In genomic region chr16:10402975-10403374, GRCh38 we compare ENCODE assay signal across 2 cellular contexts.
TF ChIP-seq lines count a peak whose summit lies in the region.

No MANE protein-coding gene starts in this region.

TF ChIP-seq in HepG2, 621 proteins besides CTCF, POLR2A, EP300 and RAD21 (continues in another document):
- no peak for TF ChIP-seq NFYB (CRISPR knock-in tag; IDR thresholded peaks at IDR 0.05)
- TF ChIP-seq KDM4B (CRISPR knock-in tag; IDR thresholded peaks at IDR 0.05), result no peak
- TF ChIP-seq ZFP91 (CRISPR knock-in tag; IDR thresholded peaks at IDR 0.05; ENCODE audit: borderline replicate concordance), result no peak
- peak; percentile 5; the same call in 1 of the 2 replicates for TF ChIP-seq HOMEZ (CRISPR knock-in tag; IDR thresholded peaks at IDR 0.05; ENCODE audit: low read depth)
- no peak for TF ChIP-seq REST (IDR thresholded peaks at IDR 0.05; ENCODE audit: borderline replicate concordance in 1 of 2, low read depth in 1 of 2, low read length in 2 of 2)
- TF ChIP-seq GABPB1 (CRISPR knock-in tag; IDR thresholded peaks at IDR 0.05), result no peak
- 0 out of 2 replicates have a peak, but pooled peaks have one; percentile 34 for TF ChIP-seq POGZ (CRISPR knock-in tag; IDR thresholded peaks at IDR 0.05)
- TF ChIP-seq ZNF382 (CRISPR knock-in tag; IDR thresholded peaks at IDR 0.05; ENCODE audit: borderline replicate concordance), result no peak
- peak; percentile 90 for TF ChIP-seq ZNF574 (CRISPR knock-in tag; IDR thresholded peaks at IDR 0.05)
- TF ChIP-seq ZNF12 (CRISPR knock-in tag; IDR thresholded peaks at IDR 0.05), result no peak
- no peak for TF ChIP-seq ZBTB26 (CRISPR knock-in tag; IDR thresholded peaks at IDR 0.05; ENCODE audit: borderline replicate concordance)
- TF ChIP-seq ZNF615 (CRISPR knock-in tag; IDR thresholded peaks at IDR 0.05; ENCODE audit: borderline replicate concordance), result no peak
- no peak for TF ChIP-seq KDM5A (IDR thresholded peaks at IDR 0.05; ENCODE audit: borderline replicate concordance, low read length)
- no peak for TF ChIP-seq NFIB (CRISPR knock-in tag; IDR thresholded peaks at IDR 0.05; ENCODE audit: borderline replicate concordance)
- peak; percentile 61; the same call in 1 of the 2 replicates for TF ChIP-seq ZMYM4 (CRISPR knock-in tag; IDR thresholded peaks at IDR 0.05)

TF ChIP-seq in K562, 482 proteins besides CTCF, POLR2A, EP300 and RAD21:
- TF ChIP-seq ZNF57 (CRISPR knock-in tag; IDR thresholded peaks at IDR 0.05) (no peak), ZNF717 (CRISPR knock-in tag; IDR thresholded peaks at IDR 0.05) (no peak), SMAD2 (IDR thresholded peaks at IDR 0.05; ENCODE audit: low read depth, low read length) (no peak), ZNF609 (CRISPR knock-in tag; IDR thresholded peaks at IDR 0.05; ENCODE audit: borderline replicate concordance) (no peak), PTTG1 (tag; IDR thresholded peaks at IDR 0.05; ENCODE audit: low read depth) (no peak), SAP30 (IDR thresholded peaks at IDR 0.05; ENCODE audit: borderline replicate concordance, insufficient read depth, low read depth, low read length, poor library complexity, severe bottlenecking) (no peak), MTF1 (CRISPR knock-in tag; IDR thresholded peaks at IDR 0.05; ENCODE audit: borderline replicate concordance) (no peak), RBBP5 (IDR thresholded peaks at IDR 0.05; ENCODE audit: borderline replicate concordance, insufficient read depth, low read length, poor library complexity, severe bottlenecking) (no peak), SMAD1 (IDR thresholded peaks at IDR 0.05; ENCODE audit: low read depth, low read length, partially characterized antibody) (no peak)
